In the genomic region with DNA sequence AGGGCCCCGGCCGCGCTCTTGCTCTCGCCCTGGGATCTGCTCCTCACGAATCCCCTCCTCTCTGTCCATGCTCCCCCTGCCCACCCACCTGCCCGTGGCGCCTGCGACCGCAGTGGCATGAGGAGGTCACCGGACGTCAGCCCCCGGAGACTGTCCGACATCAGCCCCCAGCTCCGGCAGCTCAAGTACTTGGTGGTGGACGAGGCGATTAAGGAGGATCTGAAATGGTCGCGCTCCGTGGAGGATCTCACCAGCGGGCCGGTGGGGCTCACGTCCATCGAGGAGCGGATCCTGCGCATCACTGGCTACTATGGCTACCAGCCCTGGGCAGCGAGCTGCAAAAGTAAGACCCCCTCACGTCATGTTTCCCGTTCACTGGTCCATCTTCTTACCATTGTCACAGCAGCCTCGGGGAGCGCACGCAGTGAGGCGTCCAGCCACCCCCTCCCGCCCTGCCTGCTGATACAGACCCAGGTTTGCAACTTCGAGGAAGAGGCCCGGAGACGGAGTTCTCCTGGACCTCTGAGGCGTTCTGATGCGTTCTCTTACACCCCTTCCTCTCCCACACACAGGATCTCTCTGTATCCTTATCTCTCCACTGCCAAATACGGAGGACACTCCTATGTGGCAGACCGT, we compare ENCODE assay signal across 11 cellular contexts. TPM values are rescaled to one million over a fixed set of nuclear protein-coding genes. Genes with fewer than 3 reads are reported as not detected.
DNase-seq lines count a peak whose midpoint lies in the region; ATAC-seq and TF ChIP-seq lines count a peak whose summit lies in the region.
"Had no signal": no experiment of that assay in that cellular context is flagged by ENCODE, and none has a peak within 500 bp of the region (broad histone marks: within the 10 kb centered on the region; RNA-seq: fewer than 3 reads in every experiment).

No MANE protein-coding gene starts in this region.

- TF ChIP-seq POLR2A in suprapubic skin (IDR thresholded peaks at IDR 0.05) = no peak

- H3K27me3 ChIP-seq in kidney epithelial cell (ENCODE audit: control insufficient read depth, insufficient read depth, low read length) (no peaks in the 10 kb centered on the region), suprapubic skin (peaks cover 54% of the 10 kb centered on the region)

- no peak for ATAC-seq in Right ventricle myocardium inferior
- no peak for ATAC-seq in left ventricle myocardium superior
- no peak for ATAC-seq in GM18873 (IDR thresholded peaks at IDR 0.05; ENCODE audit: low FRiP score, unreplicated experiment)

- no peaks in the 10 kb centered on the region for H3K9me3 ChIP-seq in suprapubic skin
- H3K9me3 ChIP-seq: body of pancreas had no signal

- H3K4me1 ChIP-seq in suprapubic skin = peaks cover 8% of the 10 kb centered on the region

- no peak for TF ChIP-seq EP300 in suprapubic skin (IDR thresholded peaks at IDR 0.05)

- H3K27ac ChIP-seq in suprapubic skin = no peak overlapping the region
- H3K27ac ChIP-seq: body of pancreas had no signal

- H3K4me3 ChIP-seq in kidney epithelial cell (ENCODE audit: low read depth, low read length) = peak overlapping the region; percentile 57
- peak overlapping the region; percentile 33 for H3K4me3 ChIP-seq in suprapubic skin
- H3K4me3 ChIP-seq: body of pancreas had no signal

- intact Hi-C loops in Right ventricle myocardium inferior (cut with DNase I) (no loop called here), left ventricle myocardium superior (cut with micrococcal nuclease) (no loop called here)

- TF ChIP-seq CTCF in kidney epithelial cell (IDR thresholded peaks at IDR 0.05; ENCODE audit: insufficient read depth, low read length, poor library complexity, severe bottlenecking) = no peak
- TF ChIP-seq CTCF in suprapubic skin (IDR thresholded peaks at IDR 0.05) = no peak

- H3K36me3 ChIP-seq in kidney epithelial cell (ENCODE audit: control insufficient read depth, insufficient read depth, low read length) (no peaks in the 10 kb centered on the region), suprapubic skin (no peaks in the 10 kb centered on the region)

- peak; percentile 57 for DNase-seq in Right ventricle myocardium inferior (ENCODE audit: missing footprints)
- no peak for DNase-seq in left ventricle myocardium superior
- DNase-seq in cerebellar cortex (ENCODE audit: low spot score) = peak; percentile 8
- no peak for DNase-seq in kidney epithelial cell (ENCODE audit: low read depth)
- DNase-seq in suprapubic skin (ENCODE audit: low spot score in 2 of 2) = no peak
- DNase-seq in A172 (ENCODE audit: low spot score) = no peak
- DNase-seq in DMS79 (lab: John Stamatoyannopoulos, UW) = no peak
- DNase-seq: midbrain had no signal

- 17% methylated on average over 15 of the region's 40 CpGs for WGBS in suprapubic skin

RNA-seq across cellular contexts. Expression of gene SLC35F3, which starts 1.1 kb away (rescaled TPM):
- total RNA-seq in Right ventricle myocardium inferior (not detected), left ventricle myocardium superior (not detected), kidney epithelial cell (1.1 TPM in 2 replicates), suprapubic skin (1 to 10 TPM in 1 of 4 donors, under 1 TPM in 3; 0.36 to 1.4 (median 0.54) TPM)
- total RNA-seq in A172 (2014; rRNA removed; shearing (Covaris generic)) = not detected in 2 replicates
- total RNA-seq: HepG2 had no signal

Comparison
In these comparisons a context has a peak if more than half of its experiments do, and no peak if none do; other contexts are left out.
1. DNase-seq: peak in Right ventricle myocardium inferior (single experiment) and cerebellar cortex (single experiment); none in left ventricle myocardium superior (single experiment), kidney epithelial cell (single experiment), suprapubic skin (0 of 2), A172 (single experiment) and DMS79 (single experiment).